In genomic region chr18:49999128-49999527, GRCh38 we compare ENCODE assay signal across 2 cellular contexts.
TF ChIP-seq lines count a peak whose summit lies in the region.

No MANE protein-coding gene starts in this region.

TF ChIP-seq in HCT116, 20 proteins besides CTCF, POLR2A, EP300 and RAD21 (continued from another document):
- TF ChIP-seq MAX (IDR thresholded peaks at IDR 0.05) (no peak), ELF1 (IDR thresholded peaks at IDR 0.05; ENCODE audit: borderline replicate concordance, low read depth) (no peak)

TF ChIP-seq in GM12878, 131 proteins besides CTCF, POLR2A, EP300 and RAD21 (continued from another document):
- TF ChIP-seq IRF4 (IDR thresholded peaks at IDR 0.05; ENCODE audit: low read depth, low read length), result no peak
- TF ChIP-seq CEBPB (IDR thresholded peaks at IDR 0.05; ENCODE audit: borderline replicate concordance in 1 of 2, low read depth in 2 of 2, low read length in 2 of 2), result no peak
- no peak for TF ChIP-seq REST (IDR thresholded peaks at IDR 0.05; ENCODE audit: low read depth, low read length)
- no peak for TF ChIP-seq BRCA1 (IDR thresholded peaks at IDR 0.05; ENCODE audit: low read depth, low read length)
